8 cellular contexts compared by ENCODE assay signal in genomic region chr1:155322571-155322952, GRCh38. TPM values are rescaled to one million over a fixed set of nuclear protein-coding genes. Genes with fewer than 3 reads are reported as not detected.
A peak's percentile ranks its signal among the peaks of the same experiment; 100 is the strongest.
DNase-seq lines count a peak whose midpoint lies in the region; ATAC-seq and TF ChIP-seq lines count a peak whose summit lies in the region.

No MANE protein-coding gene starts in this region.

- no peaks in the 10 kb centered on the region for H3K27me3 Mint-ChIP-seq in CD8-positive, alpha-beta T cell (ENCODE audit: low read depth)
- H3K27me3 Mint-ChIP-seq in immature natural killer cell (ENCODE audit: low read depth in 3 of 3) = peaks cover 0 to 9% (median 5%) of the 10 kb centered on the region in 3 donors

- no peaks in the 10 kb centered on the region for H3K9me3 ChIP-seq in CD8-positive, alpha-beta T cell (ENCODE audit: low read length)
- H3K9me3 ChIP-seq in HUES6 (ENCODE audit: control insufficient read depth, insufficient read depth, low read depth, low read length) = no peaks in the 10 kb centered on the region

- H3K36me3 ChIP-seq in CD8-positive, alpha-beta T cell (ENCODE audit: insufficient read depth, low read length) = no peaks in the 10 kb centered on the region
- peaks cover 46% of the 10 kb centered on the region for H3K36me3 ChIP-seq in HUES6 (ENCODE audit: control insufficient read depth, insufficient read depth, low read length)

- no peak for ATAC-seq in CD8-positive, alpha-beta T cell
- ATAC-seq in stimulated activated effector memory CD8-positive, alpha-beta T cell treated with anti-CD3 and anti-CD28 coated beads, Interleukin-12 subunit alpha, Interleukin-12 subunit beta, amount 100 ng/mL, for 72 hours = no peak
- ATAC-seq in HG03159 (IDR thresholded peaks at IDR 0.05; ENCODE audit: unreplicated experiment) = no peak
- no peak for ATAC-seq in foreskin keratinocyte
- no peak for ATAC-seq in HG02973 (IDR thresholded peaks at IDR 0.05; ENCODE audit: unreplicated experiment)

- peaks cover 33% of the 10 kb centered on the region for H3K4me1 Mint-ChIP-seq in CD8-positive, alpha-beta T cell (ENCODE audit: low read depth)
- H3K4me1 Mint-ChIP-seq in immature natural killer cell = peaks cover 24 to 30% of the 10 kb centered on the region in 2 donors
- H3K4me1 Mint-ChIP-seq in stimulated activated effector memory CD8-positive, alpha-beta T cell treated with anti-CD3 and anti-CD28 coated beads, Interleukin-12 subunit alpha, Interleukin-12 subunit beta, amount 100 ng/mL, for 72 hours = peaks cover 55% of the 10 kb centered on the region

- no peak for DNase-seq in CD8-positive, alpha-beta T cell
- DNase-seq in amniotic epithelial cell (ENCODE audit: low read depth) (peak; percentile 40), immature natural killer cell (no peak), foreskin keratinocyte (no peak)
- no peak for DNase-seq in stimulated activated effector memory CD8-positive, alpha-beta T cell treated with anti-CD3 and anti-CD28 coated beads, Interleukin-12 subunit alpha, Interleukin-12 subunit beta, amount 100 ng/mL, for 72 hours (ENCODE audit: low spot score in 2 of 2)

- no peak overlapping the region for H3K27ac ChIP-seq in CD8-positive, alpha-beta T cell (ENCODE audit: low read depth, low read length)
- no peak overlapping the region for H3K27ac ChIP-seq in HUES6 (ENCODE audit: low read depth, low read length)
- no peak overlapping the region for H3K27ac ChIP-seq in foreskin keratinocyte

- H3K4me3 Mint-ChIP-seq in CD8-positive, alpha-beta T cell = peak overlapping the region; percentile 73
- H3K4me3 Mint-ChIP-seq in immature natural killer cell = peak overlapping the region; percentile 73 to 87 (median 74)
- peak overlapping the region; percentile 82 for H3K4me3 Mint-ChIP-seq in stimulated activated effector memory CD8-positive, alpha-beta T cell treated with anti-CD3 and anti-CD28 coated beads, Interleukin-12 subunit alpha, Interleukin-12 subunit beta, amount 100 ng/mL, for 72 hours

- H3K36me3 Mint-ChIP-seq in CD8-positive, alpha-beta T cell = peaks cover 15% of the 10 kb centered on the region
- H3K36me3 Mint-ChIP-seq in immature natural killer cell = peaks cover 0 to 8% (median 0%) of the 10 kb centered on the region in 3 donors
- H3K36me3 Mint-ChIP-seq in stimulated activated effector memory CD8-positive, alpha-beta T cell treated with anti-CD3 and anti-CD28 coated beads, Interleukin-12 subunit alpha, Interleukin-12 subunit beta, amount 100 ng/mL, for 72 hours = peaks cover 49% of the 10 kb centered on the region

- peak overlapping the region; percentile 45 for H3K4me3 ChIP-seq in CD8-positive, alpha-beta T cell (ENCODE audit: low read depth, low read length)
- H3K4me3 ChIP-seq in HUES6 (ENCODE audit: low read depth, low read length) = peak overlapping the region; percentile 87

- CTCF ChIA-PET in CD8-positive, alpha-beta T cell (lab: Charles Lee) = interaction anchor here (0.6 to 9.2 kb wide), 17 partner anchors 10 to 270 kb away, joined by 3 to 152 read pairs (median 3); partner anchors contain the start of genes CLK2, ENTREP3, FDPS and HCN3

- POLR2A ChIA-PET in CD8-positive, alpha-beta T cell (lab: Charles Lee) = interaction anchor here (1.2 to 3.4 kb wide), 6 partner anchors 15 to 78 kb away, joined by 6 to 22 read pairs (median 10); partner anchors contain the start of genes CLK2 and FDPS

- H3K9ac ChIP-seq in HUES6 (ENCODE audit: low read length) = no peak overlapping the region

- no peak overlapping the region for H3K27ac Mint-ChIP-seq in CD8-positive, alpha-beta T cell
- peak overlapping the region in 1 of 6 donors; percentile 23 for H3K27ac Mint-ChIP-seq in immature natural killer cell
- no peak overlapping the region for H3K27ac Mint-ChIP-seq in stimulated activated effector memory CD8-positive, alpha-beta T cell treated with anti-CD3 and anti-CD28 coated beads, Interleukin-12 subunit alpha, Interleukin-12 subunit beta, amount 100 ng/mL, for 72 hours

- peaks cover 34% of the 10 kb centered on the region for H3K4me1 ChIP-seq in CD8-positive, alpha-beta T cell (ENCODE audit: insufficient read depth, low read length)
- H3K4me1 ChIP-seq in HUES6 (ENCODE audit: control insufficient read depth, insufficient read depth, low read length) = peaks cover 28% of the 10 kb centered on the region
- H3K4me1 ChIP-seq in foreskin keratinocyte = peaks cover 3% of the 10 kb centered on the region

- TF ChIP-seq CTCF in CD8-positive, alpha-beta T cell (IDR thresholded peaks at IDR 0.05) = no peak
- no peak for TF ChIP-seq CTCF in foreskin keratinocyte (conservative IDR thresholded peaks at IDR 0.05)

- intact Hi-C loops in CD8-positive, alpha-beta T cell (cut with DNase I, micrococcal nuclease) = loop anchor here (2.0 to 10.0 kb wide), 4 partner anchors 115 to 730 kb away; partner anchors contain the start of genes MTX1 (in 2 of the 2), THBS3 (in 2 of the 2), KRTCAP2 (in 1 of the 2) and TRIM46 (in 1 of the 2)

- H3K9me3 Mint-ChIP-seq in CD8-positive, alpha-beta T cell = no peaks in the 10 kb centered on the region
- no peaks in the 10 kb centered on the region for H3K9me3 Mint-ChIP-seq in immature natural killer cell
- no peaks in the 10 kb centered on the region for H3K9me3 Mint-ChIP-seq in stimulated activated effector memory CD8-positive, alpha-beta T cell treated with anti-CD3 and anti-CD28 coated beads, Interleukin-12 subunit alpha, Interleukin-12 subunit beta, amount 100 ng/mL, for 72 hours

- no peaks in the 10 kb centered on the region for H3K27me3 ChIP-seq in CD8-positive, alpha-beta T cell (ENCODE audit: insufficient read depth, low read length)
- H3K27me3 ChIP-seq in HUES6 (ENCODE audit: control insufficient read depth, insufficient read depth, low read length) (peaks cover 9% of the 10 kb centered on the region; the same call in 1 of the 2 replicates), foreskin keratinocyte (no peaks in the 10 kb centered on the region)

RNA-seq across cellular contexts. Expression of gene RUSC1, which starts 1.9 kb away (rescaled TPM):
- 1 to 10 TPM; 7.5 to 7.8 TPM for total RNA-seq in CD8-positive, alpha-beta T cell
- 10 to 100 TPM in 2 of 3 donors, 1 to 10 TPM in 1; 9.2 to 21.3 (median 18.1) TPM for polyA plus RNA-seq in immature natural killer cell
- total RNA-seq in foreskin keratinocyte = 38.1 TPM in 2 replicates
- polyA plus RNA-seq in foreskin keratinocyte = 57.2 and 59.7 TPM in 2 replicates

RNA-seq across cellular contexts. Expression of gene FDPS, which starts 13.9 kb away (rescaled TPM):
- 10 to 100 TPM; 38.2 to 38.7 TPM for total RNA-seq in CD8-positive, alpha-beta T cell
- polyA plus RNA-seq in immature natural killer cell (100 to 1,000 TPM; 173 to 279 (median 206) TPM), foreskin keratinocyte (984 and 1,208 TPM in 2 replicates)
- 817 and 1,032 TPM in 2 replicates for total RNA-seq in foreskin keratinocyte

RNA-seq across cellular contexts. Expression of gene PKLR, which starts 21.3 kb away (rescaled TPM):
- not detected for total RNA-seq in CD8-positive, alpha-beta T cell
- not detected for polyA plus RNA-seq in immature natural killer cell
- total RNA-seq in foreskin keratinocyte = 0.03 and 0.14 TPM in 2 replicates
- polyA plus RNA-seq in foreskin keratinocyte = 0.07 and 0.08 TPM in 2 replicates

RNA-seq across cellular contexts. Expression of gene HCN3, which starts 45.3 kb away (rescaled TPM):
- total RNA-seq in CD8-positive, alpha-beta T cell = 1 to 10 TPM; 1.3 TPM
- polyA plus RNA-seq in immature natural killer cell (under 1 TPM in 1 of 3 donors, not detected in 2; 0.52 TPM), foreskin keratinocyte (2.3 and 2.4 TPM in 2 replicates)
- 2.2 and 3.4 TPM in 2 replicates for total RNA-seq in foreskin keratinocyte

RNA-seq across cellular contexts. Expression of gene CLK2, which starts 49.3 kb away (rescaled TPM):
- total RNA-seq in CD8-positive, alpha-beta T cell = 10 to 100 TPM; 48.6 to 54.4 TPM
- 10 to 100 TPM in 1 of 3 donors, 1 to 10 TPM in 2; 5.8 to 15.6 (median 6.2) TPM for polyA plus RNA-seq in immature natural killer cell
- total RNA-seq in foreskin keratinocyte = 31.5 and 34.0 TPM in 2 replicates
- polyA plus RNA-seq in foreskin keratinocyte = 25.5 and 28.3 TPM in 2 replicates

Comparison
In these comparisons a context has a peak if more than half of its experiments do, and no peak if none do; other contexts are left out.
1. RNA of gene FDPS, which starts 13.9 kb away (total RNA-seq): 817 to 1,032 TPM in foreskin keratinocyte; 38.2 to 38.7 TPM in CD8-positive, alpha-beta T cell; every median in the first group is over 10 times any median in the second.
2. Peak in every context shown above with its lines, with median percentiles within 50 percentile points of each other: H3K4me3 Mint-ChIP-seq.